ENCODE assay signal across 12 cellular contexts in the genomic region with DNA sequence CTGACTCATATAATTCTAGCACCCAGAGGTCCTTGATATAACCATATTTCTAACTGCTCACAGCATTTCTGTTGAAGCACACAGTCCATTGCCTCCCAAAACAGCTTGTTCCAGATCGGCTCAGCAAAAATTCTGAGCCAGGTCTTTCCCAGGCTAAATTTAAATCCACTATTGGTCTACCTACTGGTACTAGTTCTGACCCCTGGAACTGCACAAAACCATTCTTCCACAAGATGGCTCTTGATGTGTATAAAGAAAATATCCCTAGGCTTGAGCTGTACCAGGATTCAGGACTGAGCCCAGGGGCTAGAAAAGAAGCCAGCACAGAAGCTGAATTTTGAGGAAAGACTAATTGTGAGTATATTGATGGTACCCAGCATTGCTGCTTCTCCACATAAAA.
DNase-seq lines count a peak whose midpoint lies in the region; ATAC-seq and TF ChIP-seq lines count a peak whose summit lies in the region.
"Had no signal": no experiment of that assay in that cellular context is flagged by ENCODE, and none has a peak within 500 bp of the region (broad histone marks: within the 10 kb centered on the region; RNA-seq: fewer than 3 reads in every experiment).

No MANE protein-coding gene starts in this region.

- H3K4me3 Mint-ChIP-seq in brain = no peak overlapping the region
- no peak overlapping the region for H3K4me3 Mint-ChIP-seq in naive thymus-derived CD4-positive, alpha-beta T cell
- no peak overlapping the region for H3K4me3 Mint-ChIP-seq in CD8-positive, alpha-beta T cell
- H3K4me3 Mint-ChIP-seq: CD8-positive, alpha-beta memory T cell; stimulated activated naive CD8-positive, alpha-beta T cell treated with anti-CD3 and anti-CD28 coated beads, Interleukin-15, amount 100 ng/mL, for 72 hours had no signal

- no peak for DNase-seq in A673 (ENCODE audit: low spot score)
- peak; percentile 66 for DNase-seq in HT-29 (ENCODE audit: low spot score)
- no peak for DNase-seq in kidney epithelial cell (ENCODE audit: low read depth)
- DNase-seq in naive thymus-derived CD4-positive, alpha-beta T cell = no peak
- DNase-seq in CD8-positive, alpha-beta T cell = no peak
- no peak for DNase-seq in cortex of kidney (lab: John Stamatoyannopoulos, UW)
- no peak for DNase-seq in HEK293T (ENCODE audit: extremely low spot score)
- DNase-seq: activated CD4-positive, alpha-beta T cell treated with anti-CD3 and anti-CD28 coated beads, Interleukin-2, amount 50 U/mL, for 48 hours; CD8-positive, alpha-beta memory T cell; islet precursor cell; stimulated activated naive CD8-positive, alpha-beta T cell treated with anti-CD3 and anti-CD28 coated beads, Interleukin-15, amount 100 ng/mL, for 72 hours had no signal

- no peaks in the 10 kb centered on the region for H3K36me3 Mint-ChIP-seq in brain
- peaks cover 0 to 7% (median 0%) of the 10 kb centered on the region in 5 donors for H3K36me3 Mint-ChIP-seq in naive thymus-derived CD4-positive, alpha-beta T cell
- H3K36me3 Mint-ChIP-seq in CD8-positive, alpha-beta T cell = no peaks in the 10 kb centered on the region
- H3K36me3 Mint-ChIP-seq: CD8-positive, alpha-beta memory T cell had no signal

- no peaks in the 10 kb centered on the region for H3K27me3 ChIP-seq in A673 (replicated peaks; ENCODE audit: insufficient read depth, low read depth, low read length, poor library complexity)
- H3K27me3 ChIP-seq in kidney epithelial cell (ENCODE audit: control insufficient read depth, insufficient read depth, low read length) = peaks cover 5% of the 10 kb centered on the region
- H3K27me3 ChIP-seq in naive thymus-derived CD4-positive, alpha-beta T cell (ENCODE audit: control insufficient read depth in 2 of 2, insufficient read depth in 2 of 2, low read length in 2 of 2) = no peaks in the 10 kb centered on the region
- H3K27me3 ChIP-seq in CD8-positive, alpha-beta T cell (ENCODE audit: insufficient read depth, low read length) = no peaks in the 10 kb centered on the region

- H3K27ac ChIP-seq in A673 (ENCODE audit: low read depth, low read length, poor library complexity, severe bottlenecking) = no peak overlapping the region
- H3K27ac ChIP-seq in naive thymus-derived CD4-positive, alpha-beta T cell (ENCODE audit: low read depth, low read length) = no peak overlapping the region
- H3K27ac ChIP-seq in CD8-positive, alpha-beta T cell (ENCODE audit: low read depth, low read length) = no peak overlapping the region

- peaks cover 6 to 36% (median 7%) of the 10 kb centered on the region in 5 experiments for H3K9me3 Mint-ChIP-seq in brain
- peaks cover 0 to 26% (median 12%) of the 10 kb centered on the region in 11 donors for H3K9me3 Mint-ChIP-seq in naive thymus-derived CD4-positive, alpha-beta T cell
- peaks cover 18% of the 10 kb centered on the region for H3K9me3 Mint-ChIP-seq in CD8-positive, alpha-beta T cell

- ATAC-seq in naive thymus-derived CD4-positive, alpha-beta T cell = no peak
- no peak for ATAC-seq in CD8-positive, alpha-beta T cell
- ATAC-seq: stimulated activated naive CD8-positive, alpha-beta T cell treated with anti-CD3 and anti-CD28 coated beads, Interleukin-15, amount 100 ng/mL, for 72 hours had no signal

- BruUV-seq in A673 (replicated peaks; lab: Mats Ljungman, UMichigan) = no TSS peak

- H3K36me3 ChIP-seq in A673 (ENCODE audit: insufficient read depth, low read length, poor library complexity, severe bottlenecking) = no peaks in the 10 kb centered on the region
- H3K36me3 ChIP-seq in kidney epithelial cell (ENCODE audit: control insufficient read depth, insufficient read depth, low read length) = no peaks in the 10 kb centered on the region
- no peaks in the 10 kb centered on the region for H3K36me3 ChIP-seq in naive thymus-derived CD4-positive, alpha-beta T cell (ENCODE audit: control insufficient read depth in 2 of 3, insufficient read depth in 3 of 3, low read length in 3 of 3)
- H3K36me3 ChIP-seq in CD8-positive, alpha-beta T cell (ENCODE audit: insufficient read depth, low read length) = no peaks in the 10 kb centered on the region

- intact Hi-C loops in A673 (cut with micrococcal nuclease; ENCODE audit: unreplicated experiment) = loop anchor here (1.0 kb wide), 1 partner anchor 154 kb away; no protein-coding TSS in a partner anchor
- intact Hi-C loops in naive thymus-derived CD4-positive, alpha-beta T cell (cut with micrococcal nuclease) = no loop called here
- intact Hi-C loops in CD8-positive, alpha-beta T cell (cut with DNase I, micrococcal nuclease) = no loop called here

- peaks cover 11% of the 10 kb centered on the region for H3K4me1 ChIP-seq in A673 (ENCODE audit: insufficient read depth, low read length, poor library complexity, severe bottlenecking)
- H3K4me1 ChIP-seq in naive thymus-derived CD4-positive, alpha-beta T cell (ENCODE audit: control insufficient read depth in 2 of 2, insufficient read depth in 2 of 2, low read length in 2 of 2) = no peaks in the 10 kb centered on the region
- H3K4me1 ChIP-seq in CD8-positive, alpha-beta T cell (ENCODE audit: insufficient read depth, low read length) = no peaks in the 10 kb centered on the region

- peak overlapping the region in 1 of 5 experiments; percentile 45 for H3K27ac Mint-ChIP-seq in brain
- H3K27ac Mint-ChIP-seq in naive thymus-derived CD4-positive, alpha-beta T cell = no peak overlapping the region
- no peak overlapping the region for H3K27ac Mint-ChIP-seq in CD8-positive, alpha-beta T cell
- H3K27ac Mint-ChIP-seq: CD8-positive, alpha-beta memory T cell; stimulated activated naive CD8-positive, alpha-beta T cell treated with anti-CD3 and anti-CD28 coated beads, Interleukin-15, amount 100 ng/mL, for 72 hours had no signal

- H3K9me3 ChIP-seq in A673 (ENCODE audit: low read depth, low read length, poor library complexity, severe bottlenecking) = peaks cover 11% of the 10 kb centered on the region
- H3K9me3 ChIP-seq in naive thymus-derived CD4-positive, alpha-beta T cell (ENCODE audit: control insufficient read depth in 2 of 3, low read length in 3 of 3) = no peaks in the 10 kb centered on the region
- no peaks in the 10 kb centered on the region for H3K9me3 ChIP-seq in CD8-positive, alpha-beta T cell (ENCODE audit: low read length)

- POLR2A ChIA-PET in A673 (lab: Charles Lee; ENCODE audit: low non-redundant PET) (no interaction called here), HEK293T (lab: Yijun Ruan, JAX) (interaction anchor here (1.2 kb wide), 1 partner anchor 12 kb away, joined by 4 read pairs; no protein-coding TSS in a partner anchor)
- POLR2A ChIA-PET in naive thymus-derived CD4-positive, alpha-beta T cell (lab: Charles Lee) = no interaction called here
- POLR2A ChIA-PET in CD8-positive, alpha-beta T cell (lab: Charles Lee) = interaction anchor here (0.9 kb wide), 1 partner anchor 49 kb away, joined by 3 read pairs; no protein-coding TSS in a partner anchor

- peaks cover 7% of the 10 kb centered on the region for H3K27me3 Mint-ChIP-seq in brain
- H3K27me3 Mint-ChIP-seq in naive thymus-derived CD4-positive, alpha-beta T cell = peaks cover 10 to 54% (median 33%) of the 10 kb centered on the region in 5 donors
- H3K27me3 Mint-ChIP-seq in CD8-positive, alpha-beta T cell (ENCODE audit: low read depth) = peaks cover 34% of the 10 kb centered on the region

- peaks cover 6% of the 10 kb centered on the region for H3K4me1 Mint-ChIP-seq in brain
- no peaks in the 10 kb centered on the region for H3K4me1 Mint-ChIP-seq in naive thymus-derived CD4-positive, alpha-beta T cell
- H3K4me1 Mint-ChIP-seq in CD8-positive, alpha-beta T cell (ENCODE audit: low read depth) = no peaks in the 10 kb centered on the region
- H3K4me1 Mint-ChIP-seq: CD8-positive, alpha-beta memory T cell; stimulated activated naive CD8-positive, alpha-beta T cell treated with anti-CD3 and anti-CD28 coated beads, Interleukin-15, amount 100 ng/mL, for 72 hours had no signal

- CTCF ChIA-PET in A673 (lab: Charles Lee) (interaction anchor here (0.6 to 1.0 kb wide), 2 partner anchors 52 to 157 kb away, joined by 3 read pairs; no protein-coding TSS in a partner anchor), HEK293T (lab: Yijun Ruan, JAX) (interaction anchor here (0.5 to 2.3 kb wide), 4 partner anchors 10 to 160 kb away, joined by 3 to 7 read pairs (median 4); a partner anchor contains a TSS)
- CTCF ChIA-PET in naive thymus-derived CD4-positive, alpha-beta T cell (lab: Charles Lee) = no interaction called here
- CTCF ChIA-PET in CD8-positive, alpha-beta T cell (lab: Charles Lee) = interaction anchor here (0.7 to 1.3 kb wide), 4 partner anchors 11 to 349 kb away, joined by 3 read pairs; no protein-coding TSS in a partner anchor

- no peak overlapping the region for H3K4me3 ChIP-seq in A673 (ENCODE audit: low read depth, low read length, poor library complexity, severe bottlenecking)
- H3K4me3 ChIP-seq in kidney epithelial cell (ENCODE audit: low read depth, low read length) = no peak overlapping the region
- no peak overlapping the region for H3K4me3 ChIP-seq in naive thymus-derived CD4-positive, alpha-beta T cell (ENCODE audit: low read length)
- H3K4me3 ChIP-seq in CD8-positive, alpha-beta T cell (ENCODE audit: low read depth, low read length) = no peak overlapping the region

- 0 out of 2 replicates have a peak, but pooled peaks have one; percentile 21 for TF ChIP-seq CTCF in A673 (conservative IDR thresholded peaks at IDR 0.05; ENCODE audit: low read depth, low read length)
- peak; percentile 22 to 42 for TF ChIP-seq CTCF in brain (conservative IDR thresholded peaks at IDR 0.05)
- peak; percentile 16 for TF ChIP-seq CTCF in kidney epithelial cell (IDR thresholded peaks at IDR 0.05; ENCODE audit: insufficient read depth, low read length, poor library complexity, severe bottlenecking)
- no peak for TF ChIP-seq CTCF in CD8-positive, alpha-beta T cell (IDR thresholded peaks at IDR 0.05)

TF ChIP-seq in HEK293T, 16 proteins besides CTCF, POLR2A, EP300 and RAD21 (continues in another document):
- TF ChIP-seq, protein P1, sequence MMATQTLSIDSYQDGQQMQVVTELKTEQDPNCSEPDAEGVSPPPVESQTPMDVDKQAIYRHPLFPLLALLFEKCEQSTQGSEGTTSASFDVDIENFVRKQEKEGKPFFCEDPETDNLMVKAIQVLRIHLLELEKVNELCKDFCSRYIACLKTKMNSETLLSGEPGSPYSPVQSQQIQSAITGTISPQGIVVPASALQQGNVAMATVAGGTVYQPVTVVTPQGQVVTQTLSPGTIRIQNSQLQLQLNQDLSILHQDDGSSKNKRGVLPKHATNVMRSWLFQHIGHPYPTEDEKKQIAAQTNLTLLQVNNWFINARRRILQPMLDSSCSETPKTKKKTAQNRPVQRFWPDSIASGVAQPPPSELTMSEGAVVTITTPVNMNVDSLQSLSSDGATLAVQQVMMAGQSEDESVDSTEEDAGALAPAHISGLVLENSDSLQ (IDR thresholded peaks at IDR 0.05) = no peak
- TF ChIP-seq CTBP1 (IDR thresholded peaks at IDR 0.05; ENCODE audit: borderline replicate concordance) (no peak), FOXM1 (IDR thresholded peaks at IDR 0.05; ENCODE audit: borderline replicate concordance) (no peak), L3MBTL2 (conservative IDR thresholded peaks at IDR 0.05) (no peak), ZNF384 (IDR thresholded peaks at IDR 0.05) (no peak), ARNT (IDR thresholded peaks at IDR 0.05) (no peak), SUZ12 (IDR thresholded peaks at IDR 0.05) (no peak), ELF4 (IDR thresholded peaks at IDR 0.05) (no peak), FOXK2 (IDR thresholded peaks at IDR 0.05) (no peak), TARDBP (IDR thresholded peaks at IDR 0.05) (no peak), SP1 (IDR thresholded peaks at IDR 0.05) (no peak)

Comparison
In these comparisons a context has a peak if more than half of its experiments do, and no peak if none do; other contexts are left out.
1. POLR2A ChIA-PET loops: an anchor here in CD8-positive, alpha-beta T cell (0.9 kb wide) and HEK293T (1.2 kb wide); none called in A673 and naive thymus-derived CD4-positive, alpha-beta T cell.